ENCODE assay signal across 29 cellular contexts in genomic region chr5:76086060-76086459, GRCh38. TPM values are rescaled to one million over a fixed set of nuclear protein-coding genes. Genes with fewer than 3 reads are reported as not detected.
DNase-seq lines count a peak whose midpoint lies in the region; ATAC-seq, FAIRE-seq and TF ChIP-seq lines count a peak whose summit lies in the region.
"Had no signal": no experiment of that assay in that cellular context is flagged by ENCODE, and none has a peak within 500 bp of the region (broad histone marks: within the 10 kb centered on the region; RNA-seq: fewer than 3 reads in every experiment).

No MANE protein-coding gene starts in this region.

- H3K27me3 Mint-ChIP-seq in GM23338 (ENCODE audit: insufficient read depth, low read depth, poor library complexity) (peaks cover 48% of the 10 kb centered on the region), nephron (ENCODE audit: low read depth) (peaks cover 84% of the 10 kb centered on the region)

- no peaks in the 10 kb centered on the region for H3K79me2 ChIP-seq in GM23338 (replicated peaks; ENCODE audit: insufficient read depth)

- H3K9me3 Mint-ChIP-seq in GM23338: no peaks in the 10 kb centered on the region
- peaks cover 3% of the 10 kb centered on the region for H3K9me3 Mint-ChIP-seq in nephron

- 0 out of 2 replicates have a peak, but pooled peaks cover 3% of the 10 kb centered on the region for H3F3A ChIP-seq in GM23338 (replicated peaks; ENCODE audit: low read depth)

- no peak overlapping the region for H3K4me2 ChIP-seq in A549
- H3K4me2 ChIP-seq in GM23338: no peak overlapping the region

- POLR2A ChIA-PET in A549 (lab: Yijun Ruan, JAX): no interaction called here

- H3K4me1 ChIP-seq in A549 (peaks cover 7% of the 10 kb centered on the region; the same call in 1 of the 3 replicates), GM23338 (ENCODE audit: insufficient read depth) (peaks cover 19% of the 10 kb centered on the region)

- H3K4me1 Mint-ChIP-seq in GM23338 (peaks cover 8% of the 10 kb centered on the region; the same call in 2 of the 3 replicates), nephron (peaks cover 23% of the 10 kb centered on the region)

- H3K4me3 Mint-ChIP-seq in GM23338 (peak overlapping the region; percentile 30; the same call in 1 of the 3 replicates), nephron (peak overlapping the region; percentile 17 to 50 (median 49))

- H3K27ac ChIP-seq in A549 (no peak overlapping the region), GM23338 (ENCODE audit: low read depth) (no peak overlapping the region)
- H3K27ac ChIP-seq: C4-2B, SK-N-MC had no signal

- ATAC-seq in A549 (no peak), GM23338 (no peak), SK-N-SH treated with all-trans-retinoic acid at 6 μM for 48 hours (no peak), HG03457 (IDR thresholded peaks at IDR 0.05; ENCODE audit: unreplicated experiment) (no peak), GM19324 (IDR thresholded peaks at IDR 0.05; ENCODE audit: low FRiP score, unreplicated experiment) (no peak)
- ATAC-seq: CD8-positive, alpha-beta T cell had no signal

- H3K36me3 Mint-ChIP-seq in GM23338 (ENCODE audit: low read depth) (no peaks in the 10 kb centered on the region), nephron (ENCODE audit: low read depth) (no peaks in the 10 kb centered on the region)
- H3K36me3 Mint-ChIP-seq: CD8-positive, alpha-beta T cell had no signal

- no peaks in the 10 kb centered on the region for H3K9me3 ChIP-seq in A549
- H3K9me3 ChIP-seq: Caco-2, MG63 had no signal

- H3K27ac Mint-ChIP-seq in GM23338: no peak overlapping the region
- no peak overlapping the region for H3K27ac Mint-ChIP-seq in nephron
- H3K27ac Mint-ChIP-seq: CD8-positive, alpha-beta T cell had no signal

- TF ChIP-seq RAD21 in A549 (conservative IDR thresholded peaks at IDR 0.05 in 1 of 2, IDR thresholded peaks at IDR 0.05 in 1 of 2): no peak

- TF ChIP-seq EP300 in A549 (IDR thresholded peaks at IDR 0.05): no peak

- DNase-seq in A549 (ENCODE audit: low read depth in 1 of 2, low spot score in 1 of 2) (no peak), GM23338 (ENCODE audit: low spot score) (no peak), GM19238 (ENCODE audit: insufficient read length, low spot score) (no peak)
- DNase-seq: Caco-2; CD8-positive, alpha-beta T cell; DMS 273 treated with DMSO at 0.1 percent for 48 hours; DMS79 treated with DMSO at 0.1 percent for 48 hours; GF-D8; KBM-7; MG63; NCI-H1105 treated with DMSO at 0.1 percent for 48 hours; NCI-H146; NCI-H1930; NCI-H2107; NCI-H446; NCI-H526 treated with DMSO at 0.1 percent for 48 hours; SIG-M5 had no signal

- TF ChIP-seq CTCF in A549 (IDR thresholded peaks at IDR 0.05) (no peak), GM23338 (conservative IDR thresholded peaks at IDR 0.05; ENCODE audit: low read depth in 2 of 2) (no peak), nephron (IDR thresholded peaks at IDR 0.05; ENCODE audit: unreplicated experiment in 3 of 3) (no peak)

- CTCF ChIA-PET in A549 (lab: Yijun Ruan, JAX): no interaction called here

- no peak for FAIRE-seq in A549 (lab: Jason Lieb, UNC)
- FAIRE-seq: GM12891, GM19239, H54, RCC 7860 had no signal

- H3K4me3 ChIP-seq in A549 (no peak overlapping the region), GM23338 (no peak overlapping the region)
- H3K4me3 ChIP-seq: MG63 had no signal

- no peaks in the 10 kb centered on the region for H3K9me2 ChIP-seq in GM23338 (ENCODE audit: insufficient read depth)

- WGBS in A549 (ENCODE audit: missing lambda C conversion rate): 43% methylated on average over 4 of the region's 4 CpGs

- TF ChIP-seq POLR2A in A549 (IDR thresholded peaks at IDR 0.05; ENCODE audit: low read length): no peak

- no peaks in the 10 kb centered on the region for H4K20me1 ChIP-seq in GM23338 (replicated peaks; ENCODE audit: insufficient read depth)

- peaks cover 65% of the 10 kb centered on the region for H3K27me3 ChIP-seq in GM23338 (ENCODE audit: insufficient read depth)

- H3K36me3 ChIP-seq in GM23338 (ENCODE audit: insufficient read depth): no peaks in the 10 kb centered on the region
- H3K36me3 ChIP-seq: MG63 had no signal

- H2AFZ ChIP-seq in GM23338: no peak overlapping the region

TF ChIP-seq in A549, 52 proteins besides CTCF, POLR2A, EP300 and RAD21 (continues in another document):
- TF ChIP-seq, protein P1, sequence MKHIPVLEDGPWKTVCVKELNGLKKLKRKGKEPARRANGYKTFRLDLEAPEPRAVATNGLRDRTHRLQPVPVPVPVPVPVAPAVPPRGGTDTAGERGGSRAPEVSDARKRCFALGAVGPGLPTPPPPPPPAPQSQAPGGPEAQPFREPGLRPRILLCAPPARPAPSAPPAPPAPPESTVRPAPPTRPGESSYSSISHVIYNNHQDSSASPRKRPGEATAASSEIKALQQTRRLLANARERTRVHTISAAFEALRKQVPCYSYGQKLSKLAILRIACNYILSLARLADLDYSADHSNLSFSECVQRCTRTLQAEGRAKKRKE (CRISPR knock-in tag; IDR thresholded peaks at IDR 0.05; ENCODE audit: low read depth): no peak
- TF ChIP-seq, protein P2, sequence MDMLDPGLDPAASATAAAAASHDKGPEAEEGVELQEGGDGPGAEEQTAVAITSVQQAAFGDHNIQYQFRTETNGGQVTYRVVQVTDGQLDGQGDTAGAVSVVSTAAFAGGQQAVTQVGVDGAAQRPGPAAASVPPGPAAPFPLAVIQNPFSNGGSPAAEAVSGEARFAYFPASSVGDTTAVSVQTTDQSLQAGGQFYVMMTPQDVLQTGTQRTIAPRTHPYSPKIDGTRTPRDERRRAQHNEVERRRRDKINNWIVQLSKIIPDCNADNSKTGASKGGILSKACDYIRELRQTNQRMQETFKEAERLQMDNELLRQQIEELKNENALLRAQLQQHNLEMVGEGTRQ (IDR thresholded peaks at IDR 0.05): peak; percentile 21; the same call in 1 of the 2 replicates
- no peak for TF ChIP-seq RFX5 (IDR thresholded peaks at IDR 0.05)

TF ChIP-seq in GM23338, 12 proteins besides CTCF, POLR2A, EP300 and RAD21 (continues in another document):
- TF ChIP-seq EZH2phosphoT487 (IDR thresholded peaks at IDR 0.05; ENCODE audit: unreplicated experiment) (no peak), NANOG (IDR thresholded peaks at IDR 0.05; ENCODE audit: borderline replicate concordance) (no peak), EZH2 (IDR thresholded peaks at IDR 0.05; ENCODE audit: low read depth, unreplicated experiment) (peak; percentile 33), ZNF114 (CRISPR knock-in tag; IDR thresholded peaks at IDR 0.05) (no peak)

TF ChIP-seq in SK-N-SH treated with all-trans-retinoic acid at 6 μM for 48 hours, 23 proteins besides CTCF, POLR2A, EP300 and RAD21:
- TF ChIP-seq ZNF8 (CRISPR knock-in tag; IDR thresholded peaks at IDR 0.05) (0 out of 2 replicates have a peak, but pooled peaks have one; percentile 6), ZFP3 (CRISPR knock-in tag; IDR thresholded peaks at IDR 0.05) (peak; percentile 87), BACH2 (CRISPR knock-in tag; IDR thresholded peaks at IDR 0.05; ENCODE audit: borderline replicate concordance) (no peak), ISL1 (CRISPR knock-in tag; IDR thresholded peaks at IDR 0.05) (0 out of 2 replicates have a peak, but pooled peaks have one; percentile 15), ESRRG (CRISPR knock-in tag; IDR thresholded peaks at IDR 0.05) (peak; percentile 9; the same call in 1 of the 2 replicates)
- TF ChIP-seq, protein P3, sequence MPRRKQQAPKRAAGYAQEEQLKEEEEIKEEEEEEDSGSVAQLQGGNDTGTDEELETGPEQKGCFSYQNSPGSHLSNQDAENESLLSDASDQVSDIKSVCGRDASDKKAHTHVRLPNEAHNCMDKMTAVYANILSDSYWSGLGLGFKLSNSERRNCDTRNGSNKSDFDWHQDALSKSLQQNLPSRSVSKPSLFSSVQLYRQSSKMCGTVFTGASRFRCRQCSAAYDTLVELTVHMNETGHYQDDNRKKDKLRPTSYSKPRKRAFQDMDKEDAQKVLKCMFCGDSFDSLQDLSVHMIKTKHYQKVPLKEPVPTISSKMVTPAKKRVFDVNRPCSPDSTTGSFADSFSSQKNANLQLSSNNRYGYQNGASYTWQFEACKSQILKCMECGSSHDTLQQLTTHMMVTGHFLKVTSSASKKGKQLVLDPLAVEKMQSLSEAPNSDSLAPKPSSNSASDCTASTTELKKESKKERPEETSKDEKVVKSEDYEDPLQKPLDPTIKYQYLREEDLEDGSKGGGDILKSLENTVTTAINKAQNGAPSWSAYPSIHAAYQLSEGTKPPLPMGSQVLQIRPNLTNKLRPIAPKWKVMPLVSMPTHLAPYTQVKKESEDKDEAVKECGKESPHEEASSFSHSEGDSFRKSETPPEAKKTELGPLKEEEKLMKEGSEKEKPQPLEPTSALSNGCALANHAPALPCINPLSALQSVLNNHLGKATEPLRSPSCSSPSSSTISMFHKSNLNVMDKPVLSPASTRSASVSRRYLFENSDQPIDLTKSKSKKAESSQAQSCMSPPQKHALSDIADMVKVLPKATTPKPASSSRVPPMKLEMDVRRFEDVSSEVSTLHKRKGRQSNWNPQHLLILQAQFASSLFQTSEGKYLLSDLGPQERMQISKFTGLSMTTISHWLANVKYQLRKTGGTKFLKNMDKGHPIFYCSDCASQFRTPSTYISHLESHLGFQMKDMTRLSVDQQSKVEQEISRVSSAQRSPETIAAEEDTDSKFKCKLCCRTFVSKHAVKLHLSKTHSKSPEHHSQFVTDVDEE (CRISPR knock-in tag; IDR thresholded peaks at IDR 0.05): no peak

RNA-seq across cellular contexts. Expression of gene SV2C, which starts 2.9 kb away (rescaled TPM):
- polyA plus RNA-seq in A549 (2011; rRNA removed) (not detected in 2 replicates), A549 (2017; fragmentation: RNase III; extraction: RNeasy Plus Mini Kit Qiagen cat#74134 plus additional on column Dnase treatment) (not detected in 3 replicates), GM23338 (2016; fragmentation: Nextera tagmentation; extraction: Ambion mirVana) (0.05 and 0.12 TPM in 2 replicates)
- not detected in 2 replicates for polyA plus RNA-seq in A549 (2012; cell fraction: cytosol; rRNA removed)
- polyA plus RNA-seq in A549 (2012; cell fraction: nucleus; rRNA removed): not detected in 2 replicates
- not detected in 2 replicates for polyA minus RNA-seq in A549 (2011; rRNA and poly(A)+ RNA removed)
- 0.07 and 0.12 TPM in 2 replicates for total RNA-seq in GM23338 (2014; rRNA removed; shearing (Covaris generic))
- total RNA-seq: Caco-2, HT-29, LHCN-M2 had no signal
